ENCODE assay signal across 21 cellular contexts in the genomic region with DNA sequence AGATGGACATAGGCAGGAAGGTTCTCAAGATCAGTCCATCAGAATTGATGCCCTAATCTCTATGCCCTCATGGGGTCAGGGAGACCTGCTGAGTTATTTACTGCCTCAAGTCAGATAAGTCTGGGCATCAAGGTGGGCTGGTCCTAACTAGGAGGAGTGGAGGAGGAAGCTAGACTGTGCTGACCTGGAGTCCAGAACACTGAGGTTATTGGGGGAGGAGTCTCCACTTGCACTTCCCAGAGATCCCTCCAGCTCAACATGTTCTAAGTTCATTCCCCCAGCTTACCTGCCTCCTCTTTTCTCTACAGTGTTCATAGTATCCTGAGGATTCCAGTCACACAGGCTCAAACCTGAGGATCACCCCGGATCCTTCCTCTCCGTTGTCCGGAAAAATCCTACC. TPM values are rescaled to one million over a fixed set of nuclear protein-coding genes. Genes with fewer than 3 reads are reported as not detected.
"Had no signal": no experiment of that assay in that cellular context is flagged by ENCODE, and none has a peak within 500 bp of the region (broad histone marks: within the 10 kb centered on the region; RNA-seq: fewer than 3 reads in every experiment).

No MANE protein-coding gene starts in this region.

- H3K9ac ChIP-seq: neural progenitor cell had no signal

- H3K4me1 Mint-ChIP-seq: memory B cell, mesothelial cell of epicardium, naive B cell had no signal

- H2AFZ ChIP-seq: neural progenitor cell had no signal

- H3K27me3 ChIP-seq: gastrocnemius medialis, neural progenitor cell, right atrium auricular region, sigmoid colon, stomach, thyroid gland had no signal

- ATAC-seq: gastrocnemius medialis; left lobe of liver; mucosa of descending colon; stimulated activated naive B cell treated with anti-CD40 and anti-IgM and Interleukin-4, amounts not matched to agents 10 μg/mL and 1 μg/mL and 100 μg/mL, for 72 hours had no signal

- H3K9me3 ChIP-seq: gastrocnemius medialis, mucosa of descending colon, prostate gland, sigmoid colon, stomach, thyroid gland had no signal

- H3K4me1 ChIP-seq: gastrocnemius medialis, prostate gland, right atrium auricular region, sigmoid colon, stomach, thyroid gland had no signal

- DNase-seq: dorsolateral prefrontal cortex; effector CD4-positive, alpha-beta T cell; gastrocnemius medialis; kidney; mucosa of descending colon; naive B cell; sigmoid colon; stimulated activated CD4-positive, alpha-beta T cell treated with anti-CD3 and anti-CD28 coated beads, Interleukin-2, amount 100 ng/mL, for 24 hours; stimulated activated CD4-positive, alpha-beta T cell treated with anti-CD3 and anti-CD28 coated beads, Interleukin-4, amount 100 ng/mL, for 24 hours; stimulated activated naive B cell treated with anti-CD40 and anti-IgM and Interleukin-4, amounts not matched to agents 10 μg/mL and 1 μg/mL and 100 μg/mL, for 72 hours; stomach; thyroid gland; trophoblast cell had no signal

- H3K27ac ChIP-seq: dorsolateral prefrontal cortex, gastrocnemius medialis, neural progenitor cell, prostate gland, right atrium auricular region, sigmoid colon, stomach, thyroid gland had no signal

- H3K36me3 Mint-ChIP-seq: memory B cell; naive B cell; natural killer cell treated with Interleukin-12 subunit alpha and Interleukin-12 subunit beta and Interleukin-15 and Interleukin-18, amount 100 ng/mL, for 72 hours; stimulated activated naive B cell treated with anti-CD40 and anti-IgM and Interleukin-4, amounts not matched to agents 10 μg/mL and 1 μg/mL and 100 μg/mL, for 72 hours had no signal

- H3K36me3 ChIP-seq: gastrocnemius medialis, neural progenitor cell, prostate gland, right atrium auricular region, sigmoid colon, stomach, thyroid gland had no signal

- H3K4me3 ChIP-seq: dorsolateral prefrontal cortex, gastrocnemius medialis, lung, mucosa of descending colon, neural progenitor cell, prostate gland, right atrium auricular region, sigmoid colon, stomach, thyroid gland had no signal

- H3K27ac Mint-ChIP-seq: memory B cell; mesothelial cell of epicardium; natural killer cell treated with Interleukin-12 subunit alpha and Interleukin-12 subunit beta and Interleukin-15 and Interleukin-18, amount 100 ng/mL, for 72 hours; neural progenitor cell; stimulated activated naive B cell treated with anti-CD40 and anti-IgM and Interleukin-4, amounts not matched to agents 10 μg/mL and 1 μg/mL and 100 μg/mL, for 72 hours had no signal

- H3K4me3 Mint-ChIP-seq: memory B cell; mesothelial cell of epicardium; naive B cell; natural killer cell treated with Interleukin-12 subunit alpha and Interleukin-12 subunit beta and Interleukin-15 and Interleukin-18, amount 100 ng/mL, for 72 hours; neural progenitor cell; stimulated activated naive B cell treated with anti-CD40 and anti-IgM and Interleukin-4, amounts not matched to agents 10 μg/mL and 1 μg/mL and 100 μg/mL, for 72 hours had no signal

- H3K9me3 Mint-ChIP-seq: natural killer cell treated with Interleukin-12 subunit alpha and Interleukin-12 subunit beta and Interleukin-15 and Interleukin-18, amount 100 ng/mL, for 72 hours had no signal

- H3K4me2 ChIP-seq: neural progenitor cell had no signal

RNA-seq across cellular contexts. Expression of a gene that starts 19.3 kb away (rescaled TPM):
- total RNA-seq: natural killer cell treated with Interleukin-12 subunit alpha and Interleukin-12 subunit beta and Interleukin-15 and Interleukin-18, amount 100 ng/mL, for 72 hours had no signal
